Comparison of ENCODE assay signal across 12 cellular contexts in the genomic region with DNA sequence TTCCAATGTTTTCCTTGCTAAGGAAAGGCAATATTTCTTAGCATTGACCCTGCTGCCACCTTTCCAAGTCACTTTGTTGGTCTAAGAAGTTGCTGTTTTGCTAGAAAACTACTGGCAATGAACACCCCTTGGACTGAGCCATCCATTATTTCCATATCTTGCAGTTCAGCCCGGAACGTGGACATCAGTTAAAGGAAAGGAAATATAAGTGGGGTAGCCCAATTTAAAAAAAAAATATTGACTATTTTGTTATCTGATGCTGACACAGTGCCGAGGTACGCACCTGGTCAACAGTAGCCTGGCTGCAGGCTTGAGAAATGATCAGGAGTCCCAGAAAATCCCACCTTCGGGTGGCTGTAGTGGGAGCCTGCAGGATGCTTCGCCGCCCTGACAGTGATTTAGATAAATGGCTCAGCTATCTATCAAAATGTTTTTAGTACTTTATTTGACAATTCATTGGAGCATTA. TPM values are rescaled to one million over a fixed set of nuclear protein-coding genes. Genes with fewer than 3 reads are reported as not detected.
DNase-seq lines count a peak whose midpoint lies in the region; ATAC-seq and TF ChIP-seq lines count a peak whose summit lies in the region.
"Had no signal": no experiment of that assay in that cellular context is flagged by ENCODE, and none has a peak within 500 bp of the region (broad histone marks: within the 10 kb centered on the region; RNA-seq: fewer than 3 reads in every experiment).

No MANE protein-coding gene starts in this region.

- no peak for TF ChIP-seq POLR2A in spleen (IDR thresholded peaks at IDR 0.05)

- no peaks in the 10 kb centered on the region for H3K36me3 Mint-ChIP-seq in CD4-positive, alpha-beta T cell (ENCODE audit: low read depth)
- H3K36me3 Mint-ChIP-seq: CD8-positive, alpha-beta memory T cell had no signal

- POLR2A ChIA-PET in HEK293 (lab: Yijun Ruan, JAX) = no interaction called here
- POLR2A ChIA-PET in CD4-positive, alpha-beta T cell (lab: Charles Lee) = no interaction called here

- no peak for ATAC-seq in lower lobe of right lung
- no peak for ATAC-seq in GM18861 (IDR thresholded peaks at IDR 0.05; ENCODE audit: unreplicated experiment)
- no peak for ATAC-seq in CD4-positive, alpha-beta T cell (ENCODE audit: poor library complexity)
- ATAC-seq in HG02798 (IDR thresholded peaks at IDR 0.05; ENCODE audit: poor library complexity, unreplicated experiment) = no peak
- ATAC-seq in GM21447 (IDR thresholded peaks at IDR 0.05; ENCODE audit: unreplicated experiment) = no peak
- ATAC-seq: activated CD4-positive, CD25-positive, alpha-beta regulatory T cell treated with anti-CD3 and anti-CD28 coated beads, Interleukin-2, amount 50 U/mL, for 24 hours; sciatic nerve had no signal

- peaks cover 68% of the 10 kb centered on the region for H3K27me3 Mint-ChIP-seq in CD4-positive, alpha-beta T cell

- no peaks in the 10 kb centered on the region for H3K36me3 ChIP-seq in HEK293 (ENCODE audit: control insufficient read depth in 2 of 2, insufficient read depth in 1 of 2, low read length in 2 of 2)
- H3K36me3 ChIP-seq in lower lobe of right lung = no peaks in the 10 kb centered on the region
- H3K36me3 ChIP-seq in spleen = no peaks in the 10 kb centered on the region

- H3K4me3 Mint-ChIP-seq in CD4-positive, alpha-beta T cell = no peak overlapping the region
- H3K4me3 Mint-ChIP-seq: CD8-positive, alpha-beta memory T cell had no signal

- H3K4me3 ChIP-seq in HEK293 (ENCODE audit: low read depth, low read length) = peak overlapping the region; percentile 56
- H3K4me3 ChIP-seq in cardiac fibroblast (replicated peaks in 1 of 2; ENCODE audit: low read depth in 2 of 2, low read length in 2 of 2) = peak overlapping the region; percentile 57 to 71
- H3K4me3 ChIP-seq in lower lobe of right lung = peak overlapping the region; percentile 60
- H3K4me3 ChIP-seq in spleen = peak overlapping the region; percentile 32 to 67 (median 44)

- no peak overlapping the region for H3K27ac Mint-ChIP-seq in CD4-positive, alpha-beta T cell
- H3K27ac Mint-ChIP-seq: CD8-positive, alpha-beta memory T cell had no signal

- intact Hi-C loops in lower lobe of right lung (cut with DNase I) (no loop called here), spleen (cut with DNase I; ENCODE audit: low total_unique reads) (no loop called here)
- intact Hi-C loops in CD4-positive, alpha-beta T cell (cut with DNase I, micrococcal nuclease) = no loop called here

- no peaks in the 10 kb centered on the region for H3K9me3 Mint-ChIP-seq in CD4-positive, alpha-beta T cell

- H3K27me3 ChIP-seq in lower lobe of right lung (ENCODE audit: low read depth) = peaks cover 5% of the 10 kb centered on the region
- H3K27me3 ChIP-seq in spleen (replicated peaks in 1 of 7) = peaks cover 0 to 58% (median 3%) of the 10 kb centered on the region in 7 donors
- H3K27me3 ChIP-seq in CD4-positive, alpha-beta T cell (ENCODE audit: control insufficient read depth, insufficient read depth, low read length) = peaks cover 49% of the 10 kb centered on the region

- peak overlapping the region; percentile 98; the same call in 1 of the 2 replicates for H3K27ac ChIP-seq in HEK293 (ENCODE audit: extremely low read depth, low read depth, low read length)
- peak overlapping the region; percentile 85 for H3K27ac ChIP-seq in lower lobe of right lung
- H3K27ac ChIP-seq in spleen = peak overlapping the region; percentile 27 to 83 (median 74)
- no peak overlapping the region for H3K27ac ChIP-seq in CD4-positive, alpha-beta T cell (ENCODE audit: low read depth, low read length)

- CTCF ChIA-PET in HEK293 (lab: Yijun Ruan, JAX) = interaction anchor here (0.8 kb wide), 1 partner anchor 13 kb away, joined by 3 read pairs; no protein-coding TSS in a partner anchor
- CTCF ChIA-PET in CD4-positive, alpha-beta T cell (lab: Charles Lee) = no interaction called here

- no peaks in the 10 kb centered on the region for H3K4me1 Mint-ChIP-seq in CD4-positive, alpha-beta T cell (ENCODE audit: low read depth)

- H3K4me1 ChIP-seq in HEK293 (ENCODE audit: control insufficient read depth, insufficient read depth, low read length) (peaks cover 9% of the 10 kb centered on the region), lower lobe of right lung (peaks cover 9% of the 10 kb centered on the region), spleen (peaks cover 0 to 25% (median 6%) of the 10 kb centered on the region in 6 donors)

- TF ChIP-seq CTCF in HEK293 (tag by site-specific recombination; IDR thresholded peaks at IDR 0.05) = no peak
- no peak for TF ChIP-seq CTCF in cardiac fibroblast (IDR thresholded peaks at IDR 0.05; ENCODE audit: low read depth, low read length)
- TF ChIP-seq CTCF in lower lobe of right lung (IDR thresholded peaks at IDR 0.05) = no peak
- no peak for TF ChIP-seq CTCF in spleen (IDR thresholded peaks at IDR 0.05 in 8 of 11, conservative IDR thresholded peaks at IDR 0.05 in 3 of 11)
- TF ChIP-seq CTCF in CD4-positive, alpha-beta T cell (IDR thresholded peaks at IDR 0.05) = no peak

- 46 to 62% (median 51%) methylated on average over 7 of the region's 7 CpGs for WGBS in spleen, 5 donors

- H3K9me3 ChIP-seq in HEK293 (ENCODE audit: control insufficient read depth, insufficient read depth, low read depth, low read length) (no peaks in the 10 kb centered on the region), lower lobe of right lung (no peaks in the 10 kb centered on the region), spleen (no peaks in the 10 kb centered on the region)
- no peaks in the 10 kb centered on the region for H3K9me3 ChIP-seq in CD4-positive, alpha-beta T cell (ENCODE audit: control insufficient read depth, low read length)

- DNase-seq in cardiac fibroblast (ENCODE audit: low read depth in 2 of 2) (no peak), lower lobe of right lung (no peak), spleen (no peak)
- DNase-seq in CD4-positive, alpha-beta T cell = no peak
- DNase-seq: CD8-positive, alpha-beta memory T cell; SHP77 had no signal

TF ChIP-seq in HEK293, 187 proteins besides CTCF, POLR2A, EP300 and RAD21:
- TF ChIP-seq ZNF146 (tag by site-specific recombination; IDR thresholded peaks at IDR 0.05) = no peak
- TF ChIP-seq, protein P1, sequence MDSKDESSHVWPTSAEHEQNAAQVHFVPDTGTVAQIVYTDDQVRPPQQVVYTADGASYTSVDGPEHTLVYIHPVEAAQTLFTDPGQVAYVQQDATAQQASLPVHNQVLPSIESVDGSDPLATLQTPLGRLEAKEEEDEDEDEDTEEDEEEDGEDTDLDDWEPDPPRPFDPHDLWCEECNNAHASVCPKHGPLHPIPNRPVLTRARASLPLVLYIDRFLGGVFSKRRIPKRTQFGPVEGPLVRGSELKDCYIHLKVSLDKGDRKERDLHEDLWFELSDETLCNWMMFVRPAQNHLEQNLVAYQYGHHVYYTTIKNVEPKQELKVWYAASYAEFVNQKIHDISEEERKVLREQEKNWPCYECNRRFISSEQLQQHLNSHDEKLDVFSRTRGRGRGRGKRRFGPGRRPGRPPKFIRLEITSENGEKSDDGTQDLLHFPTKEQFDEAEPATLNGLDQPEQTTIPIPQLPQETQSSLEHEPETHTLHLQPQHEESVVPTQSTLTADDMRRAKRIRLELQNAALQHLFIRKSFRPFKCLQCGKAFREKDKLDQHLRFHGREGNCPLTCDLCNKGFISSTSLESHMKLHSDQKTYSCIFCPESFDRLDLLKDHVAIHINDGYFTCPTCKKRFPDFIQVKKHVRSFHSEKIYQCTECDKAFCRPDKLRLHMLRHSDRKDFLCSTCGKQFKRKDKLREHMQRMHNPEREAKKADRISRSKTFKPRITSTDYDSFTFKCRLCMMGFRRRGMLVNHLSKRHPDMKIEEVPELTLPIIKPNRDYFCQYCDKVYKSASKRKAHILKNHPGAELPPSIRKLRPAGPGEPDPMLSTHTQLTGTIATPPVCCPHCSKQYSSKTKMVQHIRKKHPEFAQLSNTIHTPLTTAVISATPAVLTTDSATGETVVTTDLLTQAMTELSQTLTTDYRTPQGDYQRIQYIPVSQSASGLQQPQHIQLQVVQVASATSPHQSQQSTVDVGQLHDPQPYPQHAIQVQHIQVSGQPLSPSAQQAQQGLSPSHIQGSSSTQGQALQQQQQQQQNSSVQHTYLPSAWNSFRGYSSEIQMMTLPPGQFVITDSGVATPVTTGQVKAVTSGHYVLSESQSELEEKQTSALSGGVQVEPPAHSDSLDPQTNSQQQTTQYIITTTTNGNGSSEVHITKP (tag by site-specific recombination; IDR thresholded peaks at IDR 0.05) = 0 out of 2 replicates have a peak, but pooled peaks have one; percentile 14

RNA-seq across cellular contexts. Expression of gene RARB, which starts 1.4 kb away (rescaled TPM):
- total RNA-seq in lower lobe of right lung (5.6 TPM), spleen (10 to 100 TPM in 2 of 7 donors, 1 to 10 TPM in 5; 6.4 to 13.0 (median 9.4) TPM)
- 1 to 10 TPM; 1.5 to 2.3 (median 1.9) TPM for polyA plus RNA-seq in spleen
- not detected for total RNA-seq in CD4-positive, alpha-beta T cell
- total RNA-seq: CD8-positive, alpha-beta memory T cell had no signal
- polyA plus RNA-seq: CD8-positive, alpha-beta memory T cell had no signal
